ENCODE assay signal across 20 cellular contexts in genomic region chr5:72844218-72844603, GRCh38.
"Had no signal": no experiment of that assay in that cellular context is flagged by ENCODE, and none has a peak within 500 bp of the region (broad histone marks: within the 10 kb centered on the region; RNA-seq: fewer than 3 reads in every experiment).

No MANE protein-coding gene starts in this region.

- FAIRE-seq: colon, keratinocyte had no signal

- H3K27me3 ChIP-seq: left lung, ovary, sigmoid colon, testis, upper lobe of left lung had no signal

- ATAC-seq: activated CD4-positive, alpha-beta T cell treated with anti-CD3 and anti-CD28 coated beads for 36 hours; left lung; stimulated activated memory B cell treated with anti-CD40 and anti-IgM and Interleukin-4, amounts not matched to agents 10 μg/mL and 1 μg/mL and 100 μg/mL, for 72 hours; WTC11 had no signal

- H3K36me3 ChIP-seq: left lung, ovary, sigmoid colon, upper lobe of left lung had no signal

- H3K27ac ChIP-seq: left lung, ovary, sigmoid colon, testis, upper lobe of left lung had no signal

- DNase-seq: activated CD4-positive, alpha-beta T cell treated with anti-CD3 and anti-CD28 coated beads for 36 hours; activated CD4-positive, alpha-beta T cell treated with anti-CD3 and anti-CD28 coated beads, Interleukin-2, amount 50 U/mL, for 48 hours; activated gamma-delta T cell treated with Interleukin-2 at 50 U/mL for 16 hours; activated naive CD8-positive, alpha-beta T cell treated with anti-CD3 and anti-CD28 coated beads for 36 hours; amniotic stem cell; central memory CD4-positive, alpha-beta T cell; endodermal cell; foreskin melanocyte; head of caudate nucleus; left lung; nephron progenitor cell; ovary; sigmoid colon; stimulated activated CD4-positive, alpha-beta T cell treated with anti-CD3 and anti-CD28 coated beads, Interleukin-4, amount 100 ng/mL, for 4 hours; testis; upper lobe of left lung had no signal

- H3K9me3 ChIP-seq: left lung, ovary, sigmoid colon, testis, upper lobe of left lung had no signal

- H3K4me3 ChIP-seq: left lung, ovary, sigmoid colon, testis, upper lobe of left lung had no signal
